Comparison of ENCODE assay signal across 31 cellular contexts in the genomic region with DNA sequence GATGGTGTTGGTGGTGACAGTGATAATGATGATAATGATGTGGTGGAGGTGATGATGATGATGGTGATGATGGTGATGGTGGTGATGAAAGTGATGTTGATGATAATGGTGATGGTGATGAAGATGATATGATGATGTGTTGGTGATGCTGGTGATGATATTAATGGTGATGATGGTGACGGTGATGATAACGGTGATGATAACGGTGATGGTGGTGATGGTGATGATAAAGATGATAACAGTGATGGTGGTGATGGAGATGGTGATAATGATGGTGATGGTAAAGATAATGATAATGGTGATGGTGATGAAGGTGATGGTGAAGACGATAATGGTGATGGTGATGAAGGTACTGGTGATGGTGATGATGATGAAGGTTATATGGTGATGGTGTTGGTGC.
"Had no signal": no experiment of that assay in that cellular context is flagged by ENCODE, and none has a peak within 500 bp of the region (broad histone marks: within the 10 kb centered on the region; RNA-seq: fewer than 3 reads in every experiment).

No MANE protein-coding gene starts in this region.

- ATAC-seq: activated CD4-positive, CD25-positive, alpha-beta regulatory T cell treated with anti-CD3 and anti-CD28 coated beads, Interleukin-2, amount 50 U/mL, for 24 hours; activated CD8-positive, alpha-beta T cell treated with anti-CD3 and anti-CD28 coated beads for 36 hours; activated T-cell treated with anti-CD3 and anti-CD28 coated beads, Interleukin-2, amount 50 U/mL, for 4 hours; activated T-helper 17 cell treated with anti-CD3 and anti-CD28 coated beads, Interleukin-2, amount 50 U/mL, for 72 hours; body of pancreas; effector memory CD8-positive, alpha-beta T cell; foreskin keratinocyte; gastrocnemius medialis; heart left ventricle had no signal

- H3K4me3 Mint-ChIP-seq: activated B cell treated with CpG ODN at 0.5 μM for 24 hours; activated CD8-positive, alpha-beta T cell treated with anti-CD3 and anti-CD28 coated beads for 36 hours; activated naive CD8-positive, alpha-beta T cell; activated T-cell treated with anti-CD3 and anti-CD28 coated beads, Interleukin-2, amount 50 U/mL, for 4 hours; activated T-helper 17 cell treated with anti-CD3 and anti-CD28 coated beads, Interleukin-2, amount 50 U/mL, for 72 hours; effector memory CD8-positive, alpha-beta T cell; T-helper 2 cell treated with Interferon-gamma antibody and Interleukin-4, amounts not matched to agents 5 μg/mL and 100 μg/mL, for 36 hours had no signal

- H3K4me1 Mint-ChIP-seq: activated B cell treated with CpG ODN at 0.5 μM for 24 hours had no signal

- H3K4me1 ChIP-seq: body of pancreas, esophagus muscularis mucosa, foreskin keratinocyte, gastrocnemius medialis, heart left ventricle had no signal

- H3K27ac Mint-ChIP-seq: activated B cell treated with CpG ODN at 0.5 μM for 24 hours; activated CD8-positive, alpha-beta T cell treated with anti-CD3 and anti-CD28 coated beads for 36 hours; activated naive CD8-positive, alpha-beta T cell; activated T-helper 17 cell treated with anti-CD3 and anti-CD28 coated beads, Interleukin-2, amount 50 U/mL, for 72 hours; effector memory CD8-positive, alpha-beta T cell; T-helper 2 cell treated with Interferon-gamma antibody and Interleukin-4, amounts not matched to agents 5 μg/mL and 100 μg/mL, for 36 hours had no signal

- H3K9me3 Mint-ChIP-seq: activated CD8-positive, alpha-beta T cell treated with anti-CD3 and anti-CD28 coated beads for 36 hours; activated T-cell treated with anti-CD3 and anti-CD28 coated beads, Interleukin-2, amount 50 U/mL, for 4 hours; effector memory CD8-positive, alpha-beta T cell; T-helper 2 cell treated with Interferon-gamma antibody and Interleukin-4, amounts not matched to agents 5 μg/mL and 100 μg/mL, for 36 hours had no signal

- H3K36me3 Mint-ChIP-seq: activated naive CD8-positive, alpha-beta T cell had no signal

- FAIRE-seq: colon had no signal

- H3K27ac ChIP-seq: body of pancreas, esophagus muscularis mucosa, foreskin keratinocyte, gastrocnemius medialis, heart left ventricle, WERI-Rb-1 had no signal

- H3K4me3 ChIP-seq: body of pancreas, esophagus muscularis mucosa, gastrocnemius medialis, heart left ventricle had no signal

- DNase-seq: activated B cell treated with CpG ODN at 0.5 μM for 24 hours; activated CD4-positive, alpha-beta T cell treated with anti-CD3 and anti-CD28 coated beads for 48 hours; activated CD4-positive, alpha-beta T cell treated with anti-CD3 and anti-CD28 coated beads, Interleukin-2, amount 50 U/mL, for 1 hour; activated CD4-positive, alpha-beta T cell treated with anti-CD3 and anti-CD28 coated beads, Interleukin-2, amount 50 U/mL, for 48 hours; activated CD8-positive, alpha-beta memory T cell treated with anti-CD3 and anti-CD28 coated beads for 24 hours; activated CD8-positive, alpha-beta T cell treated with anti-CD3 and anti-CD28 coated beads for 36 hours; activated effector memory CD4-positive, alpha-beta T cell treated with Interleukin-2 at 50 U/mL for 16 hours; activated gamma-delta T cell treated with Interleukin-2 at 50 U/mL for 16 hours; activated naive CD4-positive, alpha-beta T cell treated with anti-CD3 and anti-CD28 coated beads, Interleukin-2, amount 50 U/mL, for 16 hours; activated naive CD4-positive, alpha-beta T cell treated with Interleukin-2 at 50 U/mL for 16 hours; activated T-cell treated with anti-CD3 and anti-CD28 coated beads, Interleukin-2, amount 50 U/mL, for 4 hours; amygdala; aorta; body of pancreas; caudate nucleus; cortex of kidney; dermis blood vessel endothelial cell; effector CD4-positive, alpha-beta T cell; effector memory CD8-positive, alpha-beta T cell; erythroblast; foreskin keratinocyte; gastrocnemius medialis; T1000; WERI-Rb-1 had no signal

- H3K27me3 Mint-ChIP-seq: activated B cell treated with CpG ODN at 0.5 μM for 24 hours had no signal

- H3K36me3 ChIP-seq: esophagus muscularis mucosa, gastrocnemius medialis, heart left ventricle, WERI-Rb-1 had no signal

- H3K27me3 ChIP-seq: body of pancreas, foreskin keratinocyte had no signal

- H3K9me3 ChIP-seq: body of pancreas, gastrocnemius medialis had no signal
